Comparison of ENCODE assay signal across 29 cellular contexts in the genomic region with DNA sequence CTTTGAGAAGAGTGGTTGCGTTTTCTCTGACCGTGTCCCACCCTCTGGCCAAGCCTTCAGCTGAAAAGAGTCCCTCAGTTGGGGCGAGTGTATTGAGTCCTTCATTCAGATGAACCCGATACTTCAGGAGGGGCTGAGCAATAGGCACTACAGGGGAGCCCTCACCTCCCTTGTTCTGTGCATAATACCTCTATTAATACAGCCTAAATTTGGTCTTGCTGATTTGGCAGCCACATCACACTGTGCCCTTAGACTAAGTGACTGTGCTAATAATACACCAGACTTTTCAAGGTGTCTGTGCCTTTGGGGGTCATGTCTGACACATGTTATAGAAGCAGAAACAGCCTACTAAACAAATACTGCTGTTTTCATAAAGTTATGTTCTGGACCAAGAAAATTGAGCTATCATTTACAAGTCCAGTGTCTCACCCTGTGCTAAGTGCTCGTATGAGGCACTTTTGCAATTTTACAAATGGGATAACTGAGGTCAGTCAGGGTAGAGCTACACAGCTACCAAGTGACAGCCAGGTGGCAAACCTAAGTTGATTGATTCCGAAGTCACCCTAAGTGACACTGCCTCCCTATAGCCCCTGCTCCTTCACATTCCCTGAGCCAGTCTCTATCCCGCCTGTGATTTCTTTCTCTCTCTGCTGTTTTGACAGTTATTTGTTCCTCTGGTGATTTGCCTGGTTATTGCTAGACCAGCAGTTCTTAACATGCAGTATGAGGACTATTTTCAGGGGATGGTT. TPM values are rescaled to one million over a fixed set of nuclear protein-coding genes. Genes with fewer than 3 reads are reported as not detected.
DNase-seq lines count a peak whose midpoint lies in the region; ATAC-seq, FAIRE-seq and TF ChIP-seq lines count a peak whose summit lies in the region.
"Had no signal": no experiment of that assay in that cellular context is flagged by ENCODE, and none has a peak within 500 bp of the region (broad histone marks: within the 10 kb centered on the region; RNA-seq: fewer than 3 reads in every experiment).

No MANE protein-coding gene starts in this region.

- no peak overlapping the region for H2BK5ac ChIP-seq in H1 (ENCODE audit: low read depth, low read length)

- no peak overlapping the region for H4K91ac ChIP-seq in H1 (replicated peaks; ENCODE audit: insufficient read length, low read length)

- H3K23me2 ChIP-seq in H1 (ENCODE audit: low read depth, low read length), result no peaks in the 10 kb centered on the region

- no peaks in the 10 kb centered on the region for H3K79me2 ChIP-seq in H1 (ENCODE audit: control insufficient read depth in 1 of 2, insufficient read depth in 2 of 2, low read length in 2 of 2)

- no peak for TF ChIP-seq POLR2A in H1 (IDR thresholded peaks at IDR 0.05; ENCODE audit: control extremely low read depth in 1 of 2, low read depth in 2 of 2, low read length in 2 of 2)

- H2BK120ac ChIP-seq in H1 (replicated peaks; ENCODE audit: low read depth, low read length), result no peak overlapping the region

- no peak overlapping the region for H3K18ac ChIP-seq in H1 (ENCODE audit: extremely low read depth, low read length)

- TF ChIP-seq CTCF in HFFc6 (IDR thresholded peaks at IDR 0.05) (no peak), H1 (IDR thresholded peaks at IDR 0.05; ENCODE audit: control extremely low read depth in 1 of 3, insufficient read depth in 1 of 3, low read depth in 1 of 3, low read length in 3 of 3) (no peak)

- H3K36me3 ChIP-seq in H1 (ENCODE audit: control insufficient read depth in 2 of 4, insufficient read depth in 4 of 4, low read length in 3 of 4), result peaks cover 0 to 14% (median 4%) of the 10 kb centered on the region in 4 experiments; a peak in 4 of 8 replicates

- H3K4me1 Mint-ChIP-seq in activated naive CD8-positive, alpha-beta T cell treated with anti-CD3 and anti-CD28 coated beads for 36 hours, result peaks cover 4% of the 10 kb centered on the region
- H3K4me1 Mint-ChIP-seq in activated naive CD8-positive, alpha-beta T cell treated with anti-CD3 and anti-CD28 coated beads, Interleukin-2, amount 50 U/mL, for 24 hours, result peaks cover 6% of the 10 kb centered on the region
- H3K4me1 Mint-ChIP-seq in HFFc6 (ENCODE audit: low read depth), result peaks cover 32% of the 10 kb centered on the region
- H3K4me1 Mint-ChIP-seq in stimulated activated effector memory CD8-positive, alpha-beta T cell treated with anti-CD3 and anti-CD28 coated beads, Interleukin-12 subunit alpha, Interleukin-12 subunit beta, amount 100 ng/mL, for 72 hours, result peaks cover 7% of the 10 kb centered on the region

- H3K79me1 ChIP-seq in H1 (ENCODE audit: low read depth, low read length), result no peaks in the 10 kb centered on the region; the same call in 1 of the 2 replicates

- no peak overlapping the region for H3K4me3 Mint-ChIP-seq in activated naive CD8-positive, alpha-beta T cell treated with anti-CD3 and anti-CD28 coated beads for 36 hours
- no peak overlapping the region for H3K4me3 Mint-ChIP-seq in activated naive CD8-positive, alpha-beta T cell treated with anti-CD3 and anti-CD28 coated beads, Interleukin-2, amount 50 U/mL, for 24 hours
- H3K4me3 Mint-ChIP-seq in HFFc6, result no peak overlapping the region
- H3K4me3 Mint-ChIP-seq in stimulated activated effector memory CD8-positive, alpha-beta T cell treated with anti-CD3 and anti-CD28 coated beads, Interleukin-12 subunit alpha, Interleukin-12 subunit beta, amount 100 ng/mL, for 72 hours, result no peak overlapping the region
- H3K4me3 Mint-ChIP-seq: activated B cell treated with CpG ODN at 0.5 μM for 24 hours; central memory CD8-positive, alpha-beta T cell; immature natural killer cell; stimulated activated naive CD8-positive, alpha-beta T cell treated with anti-CD3 and anti-CD28 coated beads, Interleukin-15, Interleukin-2, amounts not matched to agents 100 ng/mL and 50 ng/mL, for 24 hours; T-helper 2 cell treated with Interferon-gamma antibody and Interleukin-4, amounts not matched to agents 5 μg/mL and 100 μg/mL, for 36 hours had no signal

- no peak for TF ChIP-seq RAD21 in H1 (IDR thresholded peaks at IDR 0.05 in 1 of 2, conservative IDR thresholded peaks at IDR 0.05 in 1 of 2; ENCODE audit: low read depth in 2 of 2, low read length in 2 of 2)

- CTCF ChIA-PET in H1 (lab: Charles Lee; ENCODE audit: partially characterized antibody), result interaction anchor here (0.7 to 2.6 kb wide), 4 partner anchors 15 to 681 kb away, joined by 3 to 11 read pairs (median 4); no protein-coding TSS in a partner anchor

- H3K23ac ChIP-seq in H1 (ENCODE audit: insufficient read length), result no peak overlapping the region

- no peaks in the 10 kb centered on the region for H3K9me3 Mint-ChIP-seq in activated naive CD8-positive, alpha-beta T cell treated with anti-CD3 and anti-CD28 coated beads for 36 hours
- H3K9me3 Mint-ChIP-seq in activated naive CD8-positive, alpha-beta T cell treated with anti-CD3 and anti-CD28 coated beads, Interleukin-2, amount 50 U/mL, for 24 hours, result no peaks in the 10 kb centered on the region
- H3K9me3 Mint-ChIP-seq in HFFc6, result no peaks in the 10 kb centered on the region; the same call in 1 of the 2 replicates
- H3K9me3 Mint-ChIP-seq in stimulated activated effector memory CD8-positive, alpha-beta T cell treated with anti-CD3 and anti-CD28 coated beads, Interleukin-12 subunit alpha, Interleukin-12 subunit beta, amount 100 ng/mL, for 72 hours, result no peaks in the 10 kb centered on the region
- H3K9me3 Mint-ChIP-seq: activated B cell treated with CpG ODN at 0.5 μM for 24 hours; central memory CD8-positive, alpha-beta T cell; immature natural killer cell; stimulated activated naive CD8-positive, alpha-beta T cell treated with anti-CD3 and anti-CD28 coated beads, Interleukin-15, Interleukin-2, amounts not matched to agents 100 ng/mL and 50 ng/mL, for 24 hours; T-helper 2 cell treated with Interferon-gamma antibody and Interleukin-4, amounts not matched to agents 5 μg/mL and 100 μg/mL, for 36 hours had no signal

- no peak for ATAC-seq in activated naive CD8-positive, alpha-beta T cell treated with anti-CD3 and anti-CD28 coated beads, Interleukin-2, amount 50 U/mL, for 24 hours
- no peak for ATAC-seq in stimulated activated effector memory CD8-positive, alpha-beta T cell treated with anti-CD3 and anti-CD28 coated beads, Interleukin-12 subunit alpha, Interleukin-12 subunit beta, amount 100 ng/mL, for 72 hours
- ATAC-seq: mucosa of descending colon, Panc1 had no signal

- peaks cover 10% of the 10 kb centered on the region for H3K36me3 Mint-ChIP-seq in activated naive CD8-positive, alpha-beta T cell treated with anti-CD3 and anti-CD28 coated beads for 36 hours
- peaks cover 19% of the 10 kb centered on the region for H3K36me3 Mint-ChIP-seq in activated naive CD8-positive, alpha-beta T cell treated with anti-CD3 and anti-CD28 coated beads, Interleukin-2, amount 50 U/mL, for 24 hours (ENCODE audit: low read depth)
- H3K36me3 Mint-ChIP-seq in HFFc6 (ENCODE audit: low read depth), result peaks cover 54% of the 10 kb centered on the region
- H3K36me3 Mint-ChIP-seq in stimulated activated effector memory CD8-positive, alpha-beta T cell treated with anti-CD3 and anti-CD28 coated beads, Interleukin-12 subunit alpha, Interleukin-12 subunit beta, amount 100 ng/mL, for 72 hours, result peaks cover 45% of the 10 kb centered on the region

- H2AFZ ChIP-seq in H1 (ENCODE audit: low read length), result no peak overlapping the region
- H2AFZ ChIP-seq: GM23248 had no signal

- H3K27me3 ChIP-seq in H1 (replicated peaks in 1 of 4; ENCODE audit: control insufficient read depth in 3 of 4, extremely low read depth in 1 of 4, insufficient read depth in 3 of 4, low read length in 3 of 4), result no peaks in the 10 kb centered on the region
- H3K27me3 ChIP-seq: ascending aorta; BLaER1 treated with 17β-estradiol and CSF1 and Interleukin-3, amounts not matched to agents 10 nM and 100 nM; neutrophil; spleen; tibial nerve had no signal

- H3K9ac ChIP-seq in H1 (replicated peaks in 1 of 4; ENCODE audit: extremely low read depth in 1 of 4, low read depth in 3 of 4, low read length in 3 of 4), result no peak overlapping the region
- H3K9ac ChIP-seq: GM23248 had no signal

- POLR2A ChIA-PET in H1 (lab: Charles Lee; ENCODE audit: partially characterized antibody), result interaction anchor here (0.6 kb wide), 1 partner anchor 29 kb away, joined by 4 read pairs; no protein-coding TSS in a partner anchor

- H2BK12ac ChIP-seq in H1 (ENCODE audit: low read depth, low read length), result no peak overlapping the region

- H4K20me1 ChIP-seq in H1 (replicated peaks in 1 of 2; ENCODE audit: control insufficient read depth in 1 of 2, insufficient read depth in 2 of 2, low read length in 2 of 2), result peaks cover 2 to 3% of the 10 kb centered on the region in 2 experiments

- H3K4me2 ChIP-seq in H1 (ENCODE audit: insufficient read depth in 1 of 2, low read depth in 2 of 2, low read length in 2 of 2), result no peak overlapping the region

- no peak overlapping the region for H2BK20ac ChIP-seq in H1 (ENCODE audit: low read length)

- H4K8ac ChIP-seq in H1 (ENCODE audit: extremely low read depth, insufficient read depth, low read length), result peak overlapping the region; percentile 18; the same call in 1 of the 2 replicates

- no peak overlapping the region for H2AK5ac ChIP-seq in H1 (ENCODE audit: low read depth, low read length)

- no peaks in the 10 kb centered on the region for H3K27me3 Mint-ChIP-seq in activated naive CD8-positive, alpha-beta T cell treated with anti-CD3 and anti-CD28 coated beads for 36 hours
- no peaks in the 10 kb centered on the region for H3K27me3 Mint-ChIP-seq in activated naive CD8-positive, alpha-beta T cell treated with anti-CD3 and anti-CD28 coated beads, Interleukin-2, amount 50 U/mL, for 24 hours
- H3K27me3 Mint-ChIP-seq in HFFc6 (ENCODE audit: insufficient read depth), result peaks cover 19% of the 10 kb centered on the region
- H3K27me3 Mint-ChIP-seq: activated B cell treated with CpG ODN at 0.5 μM for 24 hours; central memory CD8-positive, alpha-beta T cell; stimulated activated naive CD8-positive, alpha-beta T cell treated with anti-CD3 and anti-CD28 coated beads, Interleukin-15, Interleukin-2, amounts not matched to agents 100 ng/mL and 50 ng/mL, for 24 hours had no signal

- H3K14ac ChIP-seq in H1 (ENCODE audit: insufficient read length), result no peak overlapping the region

- H4K5ac ChIP-seq in H1 (ENCODE audit: insufficient read length, low read depth, low read length), result no peak overlapping the region

- no peak overlapping the region for H3K56ac ChIP-seq in H1 (replicated peaks; ENCODE audit: insufficient read length, low read depth, low read length)

- H3K4ac ChIP-seq in H1 (replicated peaks; ENCODE audit: insufficient read length, low read depth, low read length), result no peak overlapping the region

- peaks cover 0 to 2% (median 0%) of the 10 kb centered on the region in 4 experiments; a peak in 2 of 7 replicates for H3K4me1 ChIP-seq in H1 (replicated peaks in 1 of 4; ENCODE audit: control insufficient read depth in 3 of 4, insufficient read depth in 4 of 4, low read length in 3 of 4)
- H3K4me1 ChIP-seq: ascending aorta had no signal

- FAIRE-seq in H1 (lab: Jason Lieb, UNC), result no peak

- no peak overlapping the region for H3K4me3 ChIP-seq in H1 (ENCODE audit: extremely low read depth in 1 of 4, insufficient read depth in 2 of 4, low read depth in 3 of 4, low read length in 4 of 4)
- H3K4me3 ChIP-seq: ascending aorta; BLaER1 treated with 17β-estradiol and CSF1 and Interleukin-3, amounts not matched to agents 10 nM and 100 nM; GM23248; mucosa of descending colon; spleen; tibial nerve had no signal

- no peak for TF ChIP-seq EP300 in H1 (IDR thresholded peaks at IDR 0.05; ENCODE audit: borderline replicate concordance in 1 of 2, low read depth in 2 of 2, low read length in 2 of 2)

- 75% methylated on average over 7 of the region's 7 CpGs; no CpG with 5 or more reads in 1 of the 2 experiments for WGBS in H1 (ENCODE audit: extremely low coverage in 1 of 2, insufficient coverage in 1 of 2, insufficient read length in 1 of 2, insufficient replicate concordance in 2 of 2, low coverage in 1 of 2, low lambda C conversion rate in 2 of 2, missing lambda C conversion rate in 1 of 2), 2 experiments

- H2BK15ac ChIP-seq in H1 (ENCODE audit: low read length), result no peak overlapping the region

- no peak for DNase-seq in activated naive CD8-positive, alpha-beta T cell treated with anti-CD3 and anti-CD28 coated beads for 36 hours
- no peak for DNase-seq in activated naive CD8-positive, alpha-beta T cell treated with anti-CD3 and anti-CD28 coated beads, Interleukin-2, amount 50 U/mL, for 24 hours
- DNase-seq in HFFc6, result no peak
- DNase-seq in H1 (ENCODE audit: low read depth in 1 of 2, low spot score in 2 of 2), result no peak
- DNase-seq in stimulated activated effector memory CD8-positive, alpha-beta T cell treated with anti-CD3 and anti-CD28 coated beads, Interleukin-12 subunit alpha, Interleukin-12 subunit beta, amount 100 ng/mL, for 72 hours (ENCODE audit: low spot score in 2 of 2), result no peak
- no peak for DNase-seq in NCI-H446 (lab: John Stamatoyannopoulos, UW)
- DNase-seq in SK-N-DZ (ENCODE audit: low spot score), result no peak
- DNase-seq in NCI-H748 treated with DMSO at 0.1 percent for 48 hours (lab: John Stamatoyannopoulos, UW), result no peak
- DNase-seq: activated B cell treated with CpG ODN at 0.5 μM for 24 hours; activated CD4-positive, alpha-beta T cell treated with anti-CD3 and anti-CD28 coated beads, Interleukin-2, amount 50 U/mL, for 48 hours; activated naive CD4-positive, alpha-beta T cell treated with Interleukin-2 at 50 U/mL for 16 hours; erythroblast; immature natural killer cell; mucosa of descending colon; NCI-H1105 treated with DMSO at 0.1 percent for 48 hours; NCI-H2029 treated with DMSO at 0.1 percent for 48 hours; NCI-H446 treated with DMSO at 0.1 percent for 48 hours; NK-92 treated with Interleukin-12 subunit alpha and Interleukin-12 subunit beta, amount 100 ng/mL, for 24 hours; spleen; stimulated activated CD4-positive, alpha-beta T cell treated with anti-CD3 and anti-CD28 coated beads, Interleukin-4, amount 100 ng/mL, for 24 hours had no signal

- H3K27ac ChIP-seq in H1 (ENCODE audit: low read depth, low read length), result no peak overlapping the region
- H3K27ac ChIP-seq: ascending aorta, GM23248, neutrophil, spleen had no signal

- H3K9me3 ChIP-seq in H1 (ENCODE audit: insufficient read depth in 2 of 2, low read depth in 1 of 2, low read length in 1 of 2), result no peaks in the 10 kb centered on the region
- H3K9me3 ChIP-seq: ascending aorta; BLaER1 treated with 17β-estradiol and CSF1 and Interleukin-3, amounts not matched to agents 10 nM and 100 nM; mucosa of descending colon; neutrophil; spleen; tibial nerve had no signal

- H3K27ac Mint-ChIP-seq in activated naive CD8-positive, alpha-beta T cell treated with anti-CD3 and anti-CD28 coated beads for 36 hours, result peak overlapping the region; percentile 25
- H3K27ac Mint-ChIP-seq in activated naive CD8-positive, alpha-beta T cell treated with anti-CD3 and anti-CD28 coated beads, Interleukin-2, amount 50 U/mL, for 24 hours, result no peak overlapping the region
- H3K27ac Mint-ChIP-seq in HFFc6, result peak overlapping the region; percentile 74
- H3K27ac Mint-ChIP-seq in stimulated activated effector memory CD8-positive, alpha-beta T cell treated with anti-CD3 and anti-CD28 coated beads, Interleukin-12 subunit alpha, Interleukin-12 subunit beta, amount 100 ng/mL, for 72 hours, result peak overlapping the region; percentile 8
- H3K27ac Mint-ChIP-seq: activated B cell treated with CpG ODN at 0.5 μM for 24 hours; stimulated activated naive CD8-positive, alpha-beta T cell treated with anti-CD3 and anti-CD28 coated beads, Interleukin-15, Interleukin-2, amounts not matched to agents 100 ng/mL and 50 ng/mL, for 24 hours; T-helper 2 cell treated with Interferon-gamma antibody and Interleukin-4, amounts not matched to agents 5 μg/mL and 100 μg/mL, for 36 hours had no signal

RNA-seq across cellular contexts. Expression of a gene that starts 56.0 kb away (rescaled TPM):
- total RNA-seq in activated naive CD8-positive, alpha-beta T cell treated with anti-CD3 and anti-CD28 coated beads for 36 hours, result 100 to 1,000 TPM; 142 to 148 TPM
- 100 to 1,000 TPM; 196 to 222 (median 204) TPM for total RNA-seq in HFFc6 (2021; fragmentation: NEBNext Ultra II Directional; extraction: Animal tissue kit (Norgen Biotek cat#: 25700))
- total RNA-seq in H1 (2021; fragmentation: NEBNext Ultra II Directional; extraction: Animal tissue kit (Norgen Biotek cat#: 25700)), result 162 and 165 TPM in 2 replicates
- 91.9 and 97.1 TPM in 2 replicates for polyA plus RNA-seq in H1 (2011; rRNA removed)
- 131 TPM for polyA plus RNA-seq in H1 (2011; cell fraction: cytosol; rRNA removed)
- 107 TPM for polyA plus RNA-seq in H1 (2011; cell fraction: nucleus; rRNA removed)
- 92.8 to 135 TPM (median 97.9 TPM) in 4 replicates for polyA plus RNA-seq in H1 (2012, experiment 1 of 2)
- polyA plus RNA-seq in H1 (2012, experiment 2 of 2), result 18.8 TPM
- polyA plus RNA-seq in H1 (2013, experiment 1 of 2), result 113 TPM
- polyA plus RNA-seq in H1 (2013, experiment 2 of 2), result 121 TPM
- polyA minus RNA-seq in H1 (2011; rRNA and poly(A)+ RNA removed), result 183 and 188 TPM in 2 replicates
- polyA minus RNA-seq in H1 (2011; cell fraction: cytosol; rRNA and poly(A)+ RNA removed), result 187 TPM
- polyA minus RNA-seq in H1 (2011; cell fraction: nucleus; rRNA and poly(A)+ RNA removed), result 75.9 TPM
- polyA plus RNA-seq in SK-N-DZ (2014; cell fraction: cytosol; rRNA removed), result 83.9 and 102 TPM in 2 replicates
- 25.5 and 29.9 TPM in 2 replicates for polyA plus RNA-seq in SK-N-DZ (2014; cell fraction: nucleus; rRNA removed)
